8 cellular contexts compared by ENCODE assay signal in genomic region chr1:53754484-53755312, GRCh38. TPM values are rescaled to one million over a fixed set of nuclear protein-coding genes. Genes with fewer than 3 reads are reported as not detected.
DNase-seq lines count a peak whose midpoint lies in the region; ATAC-seq, FAIRE-seq and TF ChIP-seq lines count a peak whose summit lies in the region.

No MANE protein-coding gene starts in this region.

- POLR2A ChIA-PET in A549 (lab: Yijun Ruan, JAX): no interaction called here

- H3K9me3 ChIP-seq in A549 (no peaks in the 10 kb centered on the region), WERI-Rb-1 (ENCODE audit: severe bottlenecking) (no peaks in the 10 kb centered on the region)

- H3K4me1 ChIP-seq in A549: no peaks in the 10 kb centered on the region

- no peak for TF ChIP-seq EP300 in A549 (IDR thresholded peaks at IDR 0.05)

- no peaks in the 10 kb centered on the region for H3K36me3 ChIP-seq in WERI-Rb-1

- H3K27ac ChIP-seq in A549 (no peak overlapping the region), WERI-Rb-1 (no peak overlapping the region)

- CTCF ChIA-PET in A549 (lab: Yijun Ruan, JAX): interaction anchor here (0.6 to 4.2 kb wide), 16 partner anchors 8 to 306 kb away, joined by 3 to 40 read pairs (median 3); no protein-coding TSS in a partner anchor

- FAIRE-seq in A549 (lab: Jason Lieb, UNC): no peak

- no peaks in the 10 kb centered on the region for H3K27me3 ChIP-seq in WERI-Rb-1 (ENCODE audit: insufficient read depth, low read depth, severe bottlenecking)

- ATAC-seq in A549 (peak; percentile 81 to 85), sciatic nerve (peak; percentile 46), HG03457 (IDR thresholded peaks at IDR 0.05; ENCODE audit: unreplicated experiment) (no peak), HG03139 (IDR thresholded peaks at IDR 0.05; ENCODE audit: unreplicated experiment) (no peak)

- no peak overlapping the region for H3K4me2 ChIP-seq in A549

- peak; percentile 64 to 66 for TF ChIP-seq RAD21 in A549 (conservative IDR thresholded peaks at IDR 0.05 in 1 of 2, IDR thresholded peaks at IDR 0.05 in 1 of 2)

- H3K4me3 ChIP-seq in A549 (no peak overlapping the region), WERI-Rb-1 (ENCODE audit: low read depth, low read length) (no peak overlapping the region)

- intact Hi-C loops in sciatic nerve (cut with DNase I): loop anchor here (10.0 kb wide), 1 partner anchor 270 kb away; no protein-coding TSS in a partner anchor

- peak; percentile 74; the same call in 2 of the 3 replicates for TF ChIP-seq CTCF in A549 (IDR thresholded peaks at IDR 0.05)
- peak; percentile 67 for TF ChIP-seq CTCF in WERI-Rb-1 (IDR thresholded peaks at IDR 0.05; ENCODE audit: low read depth, low read length)

- peak; percentile 39 to 48 for DNase-seq in A549 (ENCODE audit: low read depth in 1 of 2, low spot score in 1 of 2)
- peak; percentile 69 for DNase-seq in EL
- DNase-seq in NCI-H146 treated with DMSO at 0.1 percent for 48 hours (lab: John Stamatoyannopoulos, UW; ENCODE audit: unreplicated experiment): peak; percentile 23
- peak; percentile 43 for DNase-seq in WERI-Rb-1
- DNase-seq in glomerular visceral epithelial cell (ENCODE audit: extremely low spot score): peak; percentile 62
- DNase-seq in sciatic nerve (ENCODE audit: low spot score): peak; percentile 64

- 46% methylated on average over 6 of the region's 6 CpGs for WGBS in A549 (ENCODE audit: missing lambda C conversion rate)

- TF ChIP-seq POLR2A in A549 (IDR thresholded peaks at IDR 0.05; ENCODE audit: low read length): no peak

TF ChIP-seq in A549, 52 proteins besides CTCF, POLR2A, EP300 and RAD21:
- peak; percentile 8 to 40; a peak in 2 of 4 replicates for TF ChIP-seq CEBPB (IDR thresholded peaks at IDR 0.05)
- no peak for TF ChIP-seq NPAS2 (CRISPR knock-in tag; IDR thresholded peaks at IDR 0.05; ENCODE audit: borderline replicate concordance)
- no peak for TF ChIP-seq JUNB (IDR thresholded peaks at IDR 0.05)
- peak; percentile 66 for TF ChIP-seq SMC3 (IDR thresholded peaks at IDR 0.05)

RNA-seq across cellular contexts. Expression of gene GLIS1, which starts 15.7 kb away (rescaled TPM):
- polyA plus RNA-seq in A549 (2011; rRNA removed) (not detected in 2 replicates), A549 (2017; fragmentation: RNase III; extraction: RNeasy Plus Mini Kit Qiagen cat#74134 plus additional on column Dnase treatment) (0.04 TPM in 2 of 3 replicates, not detected in the other)
- not detected in 2 replicates for polyA plus RNA-seq in A549 (2012; cell fraction: cytosol; rRNA removed)
- polyA plus RNA-seq in A549 (2012; cell fraction: nucleus; rRNA removed): 0.01 TPM in 1 of 2 replicates, not detected in the other
- polyA minus RNA-seq in A549 (2011; rRNA and poly(A)+ RNA removed): not detected in 2 replicates
- 0.98 TPM for total RNA-seq in sciatic nerve

Comparison
In these comparisons a context has a peak if more than half of its experiments do, and no peak if none do; other contexts are left out.
1. ATAC-seq: peak in A549 (2 of 2) and sciatic nerve (single experiment); none in HG03457 (single experiment) and HG03139 (single experiment).
2. Peak in every context shown above with its lines, with median percentiles within 50 percentile points of each other: DNase-seq.